In genomic region chr9:131960805-131961495, GRCh38 we compare ENCODE assay signal across 15 cellular contexts.
A peak's percentile ranks its signal among the peaks of the same experiment; 100 is the strongest.
DNase-seq lines count a peak whose midpoint lies in the region; ATAC-seq lines count a peak whose summit lies in the region.
"Had no signal": no experiment of that assay in that cellular context is flagged by ENCODE, and none has a peak within 500 bp of the region (broad histone marks: within the 10 kb centered on the region; RNA-seq: fewer than 3 reads in every experiment).

No MANE protein-coding gene starts in this region.

- no peaks in the 10 kb centered on the region for H3K4me1 Mint-ChIP-seq in activated naive CD8-positive, alpha-beta T cell treated with anti-CD3 and anti-CD28 coated beads for 36 hours
- H3K4me1 Mint-ChIP-seq: activated naive CD4-positive, alpha-beta T cell treated with anti-CD3 and anti-CD28 coated beads, Interleukin-2, amount 10 ng/mL, durations not matched to agents 7 days and 5 days; stimulated activated memory B cell treated with anti-CD40 and anti-IgM and Interleukin-4, amounts not matched to agents 10 μg/mL and 1 μg/mL and 100 μg/mL, for 72 hours had no signal

- peaks cover 14% of the 10 kb centered on the region for H3K36me3 Mint-ChIP-seq in activated naive CD8-positive, alpha-beta T cell treated with anti-CD3 and anti-CD28 coated beads for 36 hours

- no peak for ATAC-seq in HG03025 (IDR thresholded peaks at IDR 0.05; ENCODE audit: low FRiP score, unreplicated experiment)
- ATAC-seq: stimulated activated memory B cell treated with anti-CD40 and anti-IgM and Interleukin-4, amounts not matched to agents 10 μg/mL and 1 μg/mL and 100 μg/mL, for 72 hours had no signal

- H3K27ac ChIP-seq in substantia nigra (ENCODE audit: low read depth, low read length, poor library complexity, severe bottlenecking) = peak overlapping the region; percentile 92
- H3K27ac ChIP-seq: 22Rv1 had no signal

- no peaks in the 10 kb centered on the region for H3K27me3 Mint-ChIP-seq in activated naive CD8-positive, alpha-beta T cell treated with anti-CD3 and anti-CD28 coated beads for 36 hours
- H3K27me3 Mint-ChIP-seq: activated naive CD4-positive, alpha-beta T cell treated with anti-CD3 and anti-CD28 coated beads, Interleukin-2, amount 10 ng/mL, durations not matched to agents 7 days and 5 days; CD4-positive, CD25-positive, alpha-beta regulatory T cell; stimulated activated memory B cell treated with anti-CD40 and anti-IgM and Interleukin-4, amounts not matched to agents 10 μg/mL and 1 μg/mL and 100 μg/mL, for 72 hours had no signal

- H3K27ac Mint-ChIP-seq in activated naive CD8-positive, alpha-beta T cell treated with anti-CD3 and anti-CD28 coated beads for 36 hours = no peak overlapping the region
- H3K27ac Mint-ChIP-seq: activated naive CD4-positive, alpha-beta T cell treated with anti-CD3 and anti-CD28 coated beads, Interleukin-2, amount 10 ng/mL, durations not matched to agents 7 days and 5 days; stimulated activated memory B cell treated with anti-CD40 and anti-IgM and Interleukin-4, amounts not matched to agents 10 μg/mL and 1 μg/mL and 100 μg/mL, for 72 hours had no signal

- DNase-seq in NCI-H1417 (lab: John Stamatoyannopoulos, UW) (peak in 2 of 3 experiments; percentile 11 to 73), NCI-H1417 treated with DMSO at 0.1 percent for 48 hours (lab: John Stamatoyannopoulos, UW) (no peak), cerebellum (ENCODE audit: low spot score) (peak; percentile 17), medulla oblongata (ENCODE audit: extremely low spot score) (peak; percentile 90), substantia nigra (lab: John Stamatoyannopoulos, UW) (peak in 46 of 49 donors; percentile 7 to 85 (median 53))
- no peak for DNase-seq in stimulated activated CD4-positive, alpha-beta T cell treated with anti-CD3 and anti-CD28 coated beads, Interleukin-2, amount 100 ng/mL, for 48 hours
- no peak for DNase-seq in activated naive CD8-positive, alpha-beta T cell treated with anti-CD3 and anti-CD28 coated beads for 36 hours
- DNase-seq: activated naive CD4-positive, alpha-beta T cell treated with anti-CD3 and anti-CD28 coated beads, Interleukin-2, amount 10 ng/mL, durations not matched to agents 7 days and 5 days; CD4-positive, CD25-positive, alpha-beta regulatory T cell; central memory CD4-positive, alpha-beta T cell; NCI-H446; right cardiac atrium had no signal

- H3K4me3 Mint-ChIP-seq in activated naive CD8-positive, alpha-beta T cell treated with anti-CD3 and anti-CD28 coated beads for 36 hours = no peak overlapping the region
- H3K4me3 Mint-ChIP-seq: activated naive CD4-positive, alpha-beta T cell treated with anti-CD3 and anti-CD28 coated beads, Interleukin-2, amount 10 ng/mL, durations not matched to agents 7 days and 5 days; CD4-positive, CD25-positive, alpha-beta regulatory T cell; stimulated activated memory B cell treated with anti-CD40 and anti-IgM and Interleukin-4, amounts not matched to agents 10 μg/mL and 1 μg/mL and 100 μg/mL, for 72 hours had no signal

- no peaks in the 10 kb centered on the region for H3K9me3 Mint-ChIP-seq in activated naive CD8-positive, alpha-beta T cell treated with anti-CD3 and anti-CD28 coated beads for 36 hours
- H3K9me3 Mint-ChIP-seq: activated naive CD4-positive, alpha-beta T cell treated with anti-CD3 and anti-CD28 coated beads, Interleukin-2, amount 10 ng/mL, durations not matched to agents 7 days and 5 days; CD4-positive, CD25-positive, alpha-beta regulatory T cell had no signal

Comparison
In these comparisons a context has a peak if more than half of its experiments do, and no peak if none do; other contexts are left out.
1. DNase-seq: peak in NCI-H1417 (2 of 3), cerebellum (single experiment), medulla oblongata (single experiment) and substantia nigra (46 of 49); none in NCI-H1417 treated with DMSO at 0.1 percent for 48 hours (single experiment), stimulated activated CD4-positive, alpha-beta T cell treated with anti-CD3 and anti-CD28 coated beads, Interleukin-2, amount 100 ng/mL, for 48 hours (0 of 2) and activated naive CD8-positive, alpha-beta T cell treated with anti-CD3 and anti-CD28 coated beads for 36 hours (single experiment).